In genomic region chr7:36272211-36272566, GRCh38 we compare ENCODE assay signal across 22 cellular contexts.
A peak's percentile ranks its signal among the peaks of the same experiment; 100 is the strongest.
DNase-seq lines count a peak whose midpoint lies in the region; ATAC-seq and TF ChIP-seq lines count a peak whose summit lies in the region.
"Had no signal": no experiment of that assay in that cellular context is flagged by ENCODE, and none has a peak within 500 bp of the region (broad histone marks: within the 10 kb centered on the region; RNA-seq: fewer than 3 reads in every experiment).

No MANE protein-coding gene starts in this region.

- no peaks in the 10 kb centered on the region for H3K9me3 ChIP-seq in endodermal cell (ENCODE audit: control insufficient read depth, low read length)
- H3K9me3 ChIP-seq: thyroid gland had no signal

- H3K9me3 Mint-ChIP-seq in CD14-positive monocyte (peaks cover 0 to 4% (median 0%) of the 10 kb centered on the region in 7 donors), endodermal cell (no peaks in the 10 kb centered on the region)
- H3K9me3 Mint-ChIP-seq: activated B cell treated with CpG ODN at 0.5 μM for 24 hours; activated CD8-positive, alpha-beta T cell treated with anti-CD3 and anti-CD28 coated beads for 36 hours; activated naive CD4-positive, alpha-beta T cell treated with anti-CD3 and anti-CD28 coated beads, Interleukin-2, amount 50 U/mL, for 72 hours; activated T-cell treated with anti-CD3 and anti-CD28 coated beads, Interleukin-2, amount 50 U/mL, for 4 hours; GM23338; stimulated activated effector memory CD8-positive, alpha-beta T cell treated with anti-CD3 and anti-CD28 coated beads, Interleukin-12 subunit alpha, Interleukin-12 subunit beta, amount 100 ng/mL, for 72 hours had no signal

- H3K27ac Mint-ChIP-seq in CD14-positive monocyte (peak overlapping the region in 4 of 7 donors; percentile 71 to 87 (median 82)), endodermal cell (peak overlapping the region; percentile 78)
- H3K27ac Mint-ChIP-seq: activated B cell treated with CpG ODN at 0.5 μM for 24 hours; activated CD8-positive, alpha-beta T cell treated with anti-CD3 and anti-CD28 coated beads for 36 hours; brain; GM23338; stimulated activated effector memory CD8-positive, alpha-beta T cell treated with anti-CD3 and anti-CD28 coated beads, Interleukin-12 subunit alpha, Interleukin-12 subunit beta, amount 100 ng/mL, for 72 hours had no signal

- intact Hi-C loops in CD14-positive monocyte (cut with micrococcal nuclease) = no loop called here
- intact Hi-C loops in left ventricle myocardium superior (cut with micrococcal nuclease) = no loop called here

- H3K9ac ChIP-seq in endodermal cell (ENCODE audit: extremely low read depth, low read length, poor library complexity, severe bottlenecking) = no peak overlapping the region

- no peak overlapping the region for H3K4me3 ChIP-seq in endodermal cell (ENCODE audit: low read length)
- H3K4me3 ChIP-seq: coronary artery, GM23338, SK-N-MC, thyroid gland had no signal

- peak; percentile 85 for ATAC-seq in GM19463 (IDR thresholded peaks at IDR 0.05; ENCODE audit: unreplicated experiment)
- ATAC-seq in HG03342 (IDR thresholded peaks at IDR 0.05; ENCODE audit: unreplicated experiment) = peak; percentile 78
- no peak for ATAC-seq in left ventricle myocardium superior
- ATAC-seq in HG03139 (IDR thresholded peaks at IDR 0.05; ENCODE audit: unreplicated experiment) = no peak
- no peak for ATAC-seq in HG03045 (IDR thresholded peaks at IDR 0.05; ENCODE audit: unreplicated experiment)
- ATAC-seq: activated CD8-positive, alpha-beta T cell treated with anti-CD3 and anti-CD28 coated beads for 36 hours; activated naive CD4-positive, alpha-beta T cell treated with anti-CD3 and anti-CD28 coated beads, Interleukin-2, amount 50 U/mL, for 72 hours; activated T-cell treated with anti-CD3 and anti-CD28 coated beads, Interleukin-2, amount 50 U/mL, for 4 hours; foreskin keratinocyte; GM23338; left cardiac atrium; stimulated activated effector memory CD8-positive, alpha-beta T cell treated with anti-CD3 and anti-CD28 coated beads, Interleukin-12 subunit alpha, Interleukin-12 subunit beta, amount 100 ng/mL, for 72 hours had no signal

- peaks cover 17% of the 10 kb centered on the region for H3K4me1 ChIP-seq in endodermal cell (ENCODE audit: control insufficient read depth, insufficient read depth, low read length)
- H3K4me1 ChIP-seq: foreskin keratinocyte, thyroid gland had no signal

- H3K4me3 Mint-ChIP-seq in CD14-positive monocyte (no peak overlapping the region), endodermal cell (no peak overlapping the region)
- H3K4me3 Mint-ChIP-seq: activated B cell treated with CpG ODN at 0.5 μM for 24 hours; activated CD8-positive, alpha-beta T cell treated with anti-CD3 and anti-CD28 coated beads for 36 hours; activated T-cell treated with anti-CD3 and anti-CD28 coated beads, Interleukin-2, amount 50 U/mL, for 4 hours; brain; GM23338; stimulated activated effector memory CD8-positive, alpha-beta T cell treated with anti-CD3 and anti-CD28 coated beads, Interleukin-12 subunit alpha, Interleukin-12 subunit beta, amount 100 ng/mL, for 72 hours had no signal

- H3K27me3 Mint-ChIP-seq in CD14-positive monocyte (ENCODE audit: low read depth in 3 of 3) = peaks cover 0 to 2% (median 0%) of the 10 kb centered on the region in 3 donors
- H3K27me3 Mint-ChIP-seq in endodermal cell (ENCODE audit: insufficient read depth) = no peaks in the 10 kb centered on the region
- H3K27me3 Mint-ChIP-seq: activated CD8-positive, alpha-beta T cell treated with anti-CD3 and anti-CD28 coated beads for 36 hours; brain had no signal

- H3K27me3 ChIP-seq in endodermal cell (ENCODE audit: control insufficient read depth, insufficient read depth, low read length, poor library complexity, severe bottlenecking) = no peaks in the 10 kb centered on the region
- H3K27me3 ChIP-seq: foreskin keratinocyte, thyroid gland had no signal

- DNase-seq in CD14-positive monocyte (ENCODE audit: low spot score) (no peak), endodermal cell (no peak), left ventricle myocardium superior (no peak)
- no peak for DNase-seq in activated T-cell treated with anti-CD3 and anti-CD28 coated beads, Interleukin-2, amount 50 U/mL, for 1 hour
- DNase-seq: activated B cell treated with CpG ODN at 0.5 μM for 24 hours; activated CD8-positive, alpha-beta T cell treated with anti-CD3 and anti-CD28 coated beads for 36 hours; activated T-cell treated with anti-CD3 and anti-CD28 coated beads, Interleukin-2, amount 50 U/mL, for 4 hours; DMS79; foreskin keratinocyte; left cardiac atrium; midbrain; thyroid gland had no signal

- no peaks in the 10 kb centered on the region for H3K36me3 ChIP-seq in endodermal cell (ENCODE audit: control insufficient read depth, insufficient read depth, low read length)
- H3K36me3 ChIP-seq: thyroid gland had no signal

- H3K4me1 Mint-ChIP-seq in CD14-positive monocyte = peaks cover 39% of the 10 kb centered on the region
- H3K4me1 Mint-ChIP-seq in endodermal cell = peaks cover 53% of the 10 kb centered on the region
- H3K4me1 Mint-ChIP-seq: activated B cell treated with CpG ODN at 0.5 μM for 24 hours had no signal

- peaks cover 9 to 16% of the 10 kb centered on the region in 2 donors for H3K36me3 Mint-ChIP-seq in CD14-positive monocyte
- H3K36me3 Mint-ChIP-seq in endodermal cell (ENCODE audit: low read depth) = peaks cover 4% of the 10 kb centered on the region
- H3K36me3 Mint-ChIP-seq: activated naive CD4-positive, alpha-beta T cell treated with anti-CD3 and anti-CD28 coated beads, Interleukin-2, amount 50 U/mL, for 72 hours; stimulated activated effector memory CD8-positive, alpha-beta T cell treated with anti-CD3 and anti-CD28 coated beads, Interleukin-12 subunit alpha, Interleukin-12 subunit beta, amount 100 ng/mL, for 72 hours had no signal

- WGBS in endodermal cell (ENCODE audit: insufficient coverage in 1 of 2, insufficient read length in 1 of 2), 2 experiments = 96 to 100% methylated on average over 1 to 2 of the region's 2 CpGs

- no peak overlapping the region for H3K27ac ChIP-seq in endodermal cell (ENCODE audit: low read depth, low read length)
- H3K27ac ChIP-seq: coronary artery, foreskin keratinocyte, SK-N-MC, thyroid gland had no signal

- no peak for TF ChIP-seq CTCF in CD14-positive monocyte (IDR thresholded peaks at IDR 0.05)
- TF ChIP-seq CTCF in endodermal cell (conservative IDR thresholded peaks at IDR 0.05) = no peak

Comparison
In these comparisons a context has a peak if more than half of its experiments do, and no peak if none do; other contexts are left out.
1. ATAC-seq: peak in GM19463 (single experiment) and HG03342 (single experiment); none in left ventricle myocardium superior (single experiment), HG03139 (single experiment) and HG03045 (single experiment).